ENCODE assay signal across 20 cellular contexts in the genomic region with DNA sequence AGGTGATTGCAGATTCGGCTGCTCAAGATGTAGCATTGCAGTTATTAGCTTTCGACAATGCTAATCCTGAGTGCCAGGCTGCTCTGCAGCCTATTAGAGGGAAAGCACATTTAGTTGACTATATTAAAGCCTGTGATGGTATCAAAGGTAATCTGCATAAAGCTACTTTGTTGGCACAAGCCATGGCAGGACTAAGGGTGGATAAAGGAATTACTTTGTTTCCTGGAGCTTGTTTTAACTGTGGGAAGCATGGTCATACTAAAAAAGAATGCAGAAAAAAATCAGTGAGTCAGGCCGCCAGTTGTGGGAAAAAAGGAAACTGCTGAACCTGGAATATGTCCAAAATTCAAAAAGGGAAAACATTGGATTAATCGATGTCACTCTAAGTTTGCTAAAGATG.
"Had no signal": no experiment of that assay in that cellular context is flagged by ENCODE, and none has a peak within 500 bp of the region (broad histone marks: within the 10 kb centered on the region; RNA-seq: fewer than 3 reads in every experiment).

No MANE protein-coding gene starts in this region.

- H3K27me3 ChIP-seq: neutrophil, tibial nerve had no signal

- H3K9me3 ChIP-seq: mucosa of descending colon, neutrophil, tibial nerve had no signal

- H3K36me3 ChIP-seq: neutrophil, tibial nerve had no signal

- H3K4me1 ChIP-seq: tibial nerve had no signal

- H3K4me3 ChIP-seq: lung, mucosa of descending colon, tibial nerve had no signal

- DNase-seq: activated CD4-positive, alpha-beta memory T cell treated with anti-CD3 and anti-CD28 coated beads, Interleukin-2, amount 10 ng/mL, durations not matched to agents 7 days and 5 days; activated CD8-positive, alpha-beta memory T cell treated with anti-CD3 and anti-CD28 coated beads, Interleukin-2, amount 50 U/mL, for 4 hours; activated gamma-delta T cell treated with Interleukin-2 at 50 U/mL for 16 hours; activated naive CD8-positive, alpha-beta T cell treated with anti-CD3 and anti-CD28 coated beads for 36 hours; activated T-cell treated with anti-CD3 and anti-CD28 coated beads, Interleukin-2, amount 50 U/mL, for 72 hours; aorta; cerebellar nuclear complex; effector memory CD8-positive, alpha-beta T cell; foreskin fibroblast; left colon; mucosa of descending colon; naive thymus-derived CD8-positive, alpha-beta T cell; right cardiac atrium; stimulated activated CD4-positive, alpha-beta T cell treated with anti-CD3 and anti-CD28 coated beads, Interleukin-1b, Interleukin-23, amount 100 ng/mL, for 48 hours; stimulated activated naive B cell treated with anti-CD40 and anti-IgM and Interleukin-4, amounts not matched to agents 10 μg/mL and 1 μg/mL and 100 μg/mL, for 72 hours; T-helper 9 cell had no signal

- H3K27ac ChIP-seq: neutrophil, tibial nerve, VCaP had no signal
